In genomic region chr7:121328508-121329459, GRCh38 we compare ENCODE assay signal across 8 cellular contexts. TPM values are rescaled to one million over a fixed set of nuclear protein-coding genes. Genes with fewer than 3 reads are reported as not detected.
DNase-seq lines count a peak whose midpoint lies in the region; ATAC-seq and TF ChIP-seq lines count a peak whose summit lies in the region.

Gene WNT16 (plus strand): TSS chr7:121329000. CDS start chr7:121329293, 293 bp downstream.

- no peaks in the 10 kb centered on the region for H3K36me3 ChIP-seq in SK-N-SH (replicated peaks in 1 of 2; ENCODE audit: control insufficient read depth in 1 of 2, insufficient read depth in 2 of 2, low read length in 1 of 2)
- no peaks in the 10 kb centered on the region for H3K36me3 ChIP-seq in effector memory CD4-positive, alpha-beta T cell (ENCODE audit: control insufficient read depth, insufficient read depth, low read length)

- no peak for TF ChIP-seq CTCF in SK-N-SH (IDR thresholded peaks at IDR 0.05)

- CTCF ChIA-PET in SK-N-SH (lab: Yijun Ruan, JAX), result interaction anchor here (0.9 to 2.6 kb wide), 15 partner anchors 13 to 229 kb away, joined by 3 to 15 read pairs (median 3); partner anchors contain the start of gene FAM3C

- peaks cover 50% of the 10 kb centered on the region for H3K27me3 ChIP-seq in SK-N-SH (ENCODE audit: insufficient read depth)
- H3K27me3 ChIP-seq in effector memory CD4-positive, alpha-beta T cell (replicated peaks; ENCODE audit: control insufficient read depth, insufficient read depth, low read length, poor library complexity, severe bottlenecking), result peaks cover 8% of the 10 kb centered on the region

- H3F3A ChIP-seq in SK-N-SH (replicated peaks; ENCODE audit: insufficient read depth), result peaks cover 3% of the 10 kb centered on the region

- peak within 1 kb of the TSS; percentile 87 for H3K4me2 ChIP-seq in SK-N-SH

- H3K9me2 ChIP-seq in SK-N-SH, result no peaks in the 10 kb centered on the region

- intact Hi-C loops in left colon (cut with DNase I, micrococcal nuclease), result no loop called here

- H3K4me3 ChIP-seq in SK-N-SH (ENCODE audit: low read depth in 2 of 2, low read length in 1 of 2), result peak within 1 kb of the TSS; percentile 66
- H3K4me3 ChIP-seq in effector memory CD4-positive, alpha-beta T cell (ENCODE audit: insufficient read depth, low read depth, low read length, poor library complexity, severe bottlenecking), result no peak within 1 kb of the TSS

- H4K20me1 ChIP-seq in SK-N-SH (ENCODE audit: insufficient read depth), result no peaks in the 10 kb centered on the region

- H3K9me3 ChIP-seq in SK-N-SH, result no peaks in the 10 kb centered on the region; the same call in 1 of the 2 replicates
- H3K9me3 ChIP-seq in effector memory CD4-positive, alpha-beta T cell (ENCODE audit: control insufficient read depth, low read length), result no peaks in the 10 kb centered on the region

- POLR2A ChIA-PET in SK-N-SH (lab: Yijun Ruan, JAX), result no interaction called here

- 13% methylated on average over 37 of the region's 40 CpGs for WGBS in SK-N-SH (ENCODE audit: low lambda C conversion rate)

- no peak within 1 kb of the TSS for H3K9ac ChIP-seq in SK-N-SH

- TF ChIP-seq EP300 in SK-N-SH (IDR thresholded peaks at IDR 0.05; ENCODE audit: borderline replicate concordance in 1 of 2, low read depth in 1 of 2, low read length in 1 of 2), result no peak

- peak within 1 kb of the TSS; percentile 79; the same call in 1 of the 2 replicates for H2AFZ ChIP-seq in SK-N-SH (ENCODE audit: low read depth)

- no peaks in the 10 kb centered on the region for H3K79me2 ChIP-seq in SK-N-SH (ENCODE audit: insufficient read depth)

- TF ChIP-seq RAD21 in SK-N-SH (IDR thresholded peaks at IDR 0.05; ENCODE audit: low read length), result no peak

- no peak for ATAC-seq in left colon

- H3K27ac ChIP-seq in SK-N-SH (ENCODE audit: low read depth in 2 of 2, low read length in 1 of 2), result peak within 1 kb of the TSS in 1 of 2 experiments; percentile 56; a peak in 1 of 4 replicates
- no peak within 1 kb of the TSS for H3K27ac ChIP-seq in effector memory CD4-positive, alpha-beta T cell (ENCODE audit: insufficient read depth, low read length, poor library complexity, severe bottlenecking)

- DNase-seq in NCI-H748 (lab: John Stamatoyannopoulos, UW; ENCODE audit: unreplicated experiment) (peak; percentile 57), NCI-H748 treated with DMSO at 0.1 percent for 48 hours (lab: John Stamatoyannopoulos, UW) (no peak), SK-N-SH (peak; percentile 92), germinal center (ENCODE audit: low spot score) (peak; percentile 15), retina (peak; percentile 75), OCI-M2 (lab: John Stamatoyannopoulos, UW; ENCODE audit: unreplicated experiment) (no peak), left colon (no peak)
- no peak for DNase-seq in effector memory CD4-positive, alpha-beta T cell

- peaks cover 17 to 25% of the 10 kb centered on the region in 2 experiments; a peak in 3 of 4 replicates for H3K4me1 ChIP-seq in SK-N-SH (ENCODE audit: control insufficient read depth in 1 of 2, insufficient read depth in 2 of 2, low read depth in 1 of 2, low read length in 1 of 2)
- H3K4me1 ChIP-seq in effector memory CD4-positive, alpha-beta T cell (ENCODE audit: control insufficient read depth, insufficient read depth, low read length, poor library complexity, severe bottlenecking), result peaks cover 13% of the 10 kb centered on the region

TF ChIP-seq in SK-N-SH, 30 proteins besides CTCF, POLR2A, EP300 and RAD21:
- TF ChIP-seq MAX (IDR thresholded peaks at IDR 0.05; ENCODE audit: low read depth) (0 out of 2 replicates have a peak, but pooled peaks have one; percentile 17), SMC3 (IDR thresholded peaks at IDR 0.05; ENCODE audit: low read depth, low read length) (no peak), FOSL2 (IDR thresholded peaks at IDR 0.05; ENCODE audit: borderline replicate concordance, low read depth) (no peak), PBX3 (IDR thresholded peaks at IDR 0.05) (no peak), MXI1 (IDR thresholded peaks at IDR 0.05; ENCODE audit: low read depth, low read length) (no peak; the same call in 1 of the 2 replicates), RFX5 (IDR thresholded peaks at IDR 0.05; ENCODE audit: low read length) (peak; percentile 80)

RNA-seq across cellular contexts. Expression of gene WNT16, which starts in this region (rescaled TPM):
- 0.05 and 0.10 TPM in 2 replicates for polyA plus RNA-seq in SK-N-SH (2012; rRNA removed)
- polyA plus RNA-seq in SK-N-SH (2012; cell fraction: cytosol; rRNA removed), result 0.05 and 0.08 TPM in 2 replicates
- polyA plus RNA-seq in SK-N-SH (2012; cell fraction: nucleus; rRNA removed), result 0.08 and 0.25 TPM in 2 replicates
- total RNA-seq in left colon, result not detected

Comparison
In these comparisons a context has a peak if more than half of its experiments do, and no peak if none do; other contexts are left out.
1. DNase-seq: peak in NCI-H748 (single experiment), germinal center (single experiment) and retina (single experiment); none in NCI-H748 treated with DMSO at 0.1 percent for 48 hours (single experiment), effector memory CD4-positive, alpha-beta T cell (0 of 3), OCI-M2 (single experiment) and left colon (0 of 2).
2. Peak in DNase-seq, H3K4me3 ChIP-seq and H3K4me2 ChIP-seq in SK-N-SH; RNA of the gene not detected or under 1 TPM.